Comparison of ENCODE assay signal across 26 cellular contexts in genomic region chr17:43759836-43760235, GRCh38. TPM values are rescaled to one million over a fixed set of nuclear protein-coding genes. Genes with fewer than 3 reads are reported as not detected.
DNase-seq lines count a peak whose midpoint lies in the region; ATAC-seq and TF ChIP-seq lines count a peak whose summit lies in the region.
"Had no signal": no experiment of that assay in that cellular context is flagged by ENCODE, and none has a peak within 500 bp of the region (broad histone marks: within the 10 kb centered on the region; RNA-seq: fewer than 3 reads in every experiment).

No MANE protein-coding gene starts in this region.

- intact Hi-C loops in activated T-helper 2 cell treated with anti-CD3 and anti-CD28 coated beads, Interferon-gamma antibody, Interleukin-2, Interleukin-4, amounts not matched to agents 10 μg/mL and 5 μg/mL and 100 μg/mL, durations not matched to agents 14 hours and 24 hours and 36 hours (cut with micrococcal nuclease), result loop anchor here (1.0 to 10.0 kb wide), 2 partner anchors 66 to 185 kb away; no protein-coding TSS in a partner anchor

- H3K4me2 ChIP-seq in neural progenitor cell, result peak overlapping the region; percentile 61
- H3K4me2 ChIP-seq: KMS-11, SK-N-SH had no signal

- POLR2A ChIA-PET in RWPE1 (lab: Yijun Ruan, JAX; ENCODE audit: low non-redundant PET), result interaction anchor here (0.6 kb wide), 1 partner anchor 42 kb away, joined by 6 read pairs; no protein-coding TSS in a partner anchor

- DNase-seq in H7 (peak; percentile 62), RWPE1 (ENCODE audit: low spot score) (peak; percentile 69), neural progenitor cell (ENCODE audit: low spot score) (no peak), DMS153 treated with DMSO at 0.1 percent for 48 hours (lab: John Stamatoyannopoulos, UW; ENCODE audit: unreplicated experiment) (no peak), NCI-H146 treated with DMSO at 0.1 percent for 48 hours (lab: John Stamatoyannopoulos, UW; ENCODE audit: unreplicated experiment) (no peak)
- DNase-seq in activated T-helper 2 cell treated with anti-CD3 and anti-CD28 coated beads, Interferon-gamma antibody, Interleukin-2, Interleukin-4, amounts not matched to agents 10 μg/mL and 5 μg/mL and 100 μg/mL, durations not matched to agents 14 hours and 24 hours and 36 hours (ENCODE audit: low spot score), result no peak

- no peaks in the 10 kb centered on the region for H3K9me3 ChIP-seq in neural progenitor cell (ENCODE audit: low read depth)
- H3K9me3 ChIP-seq: colonic mucosa, SK-N-SH, spleen had no signal

- H3K36me3 ChIP-seq in H7 (replicated peaks; ENCODE audit: control insufficient read depth, insufficient read depth, low read length), result no peaks in the 10 kb centered on the region
- H3K36me3 ChIP-seq in neural progenitor cell, result no peaks in the 10 kb centered on the region
- H3K36me3 ChIP-seq: brain microvascular endothelial cell, colonic mucosa, spleen had no signal

- H3K27ac ChIP-seq in RWPE1, result peak overlapping the region; percentile 43
- H3K27ac ChIP-seq in neural progenitor cell, result no peak overlapping the region
- H3K27ac ChIP-seq: brain microvascular endothelial cell, colonic mucosa, KMS-11, spleen had no signal

- H3F3A ChIP-seq in neural progenitor cell (ENCODE audit: low read depth), result peaks cover 4% of the 10 kb centered on the region

- H4K20me1 ChIP-seq in neural progenitor cell (ENCODE audit: low read depth), result no peaks in the 10 kb centered on the region

- peaks cover 40% of the 10 kb centered on the region for H3K4me1 Mint-ChIP-seq in neural progenitor cell
- no peaks in the 10 kb centered on the region for H3K4me1 Mint-ChIP-seq in activated T-helper 2 cell treated with anti-CD3 and anti-CD28 coated beads, Interferon-gamma antibody, Interleukin-2, Interleukin-4, amounts not matched to agents 10 μg/mL and 5 μg/mL and 100 μg/mL, durations not matched to agents 14 hours and 24 hours and 36 hours (ENCODE audit: low read depth)
- H3K4me1 Mint-ChIP-seq: activated CD4-positive, alpha-beta T cell treated with anti-CD3 and anti-CD28 coated beads, Interleukin-2, amount 10 ng/mL, durations not matched to agents 24 days and 14 days had no signal

- H3K27ac Mint-ChIP-seq in neural progenitor cell, result peak overlapping the region; percentile 69
- no peak overlapping the region for H3K27ac Mint-ChIP-seq in activated T-helper 2 cell treated with anti-CD3 and anti-CD28 coated beads, Interferon-gamma antibody, Interleukin-2, Interleukin-4, amounts not matched to agents 10 μg/mL and 5 μg/mL and 100 μg/mL, durations not matched to agents 14 hours and 24 hours and 36 hours
- H3K27ac Mint-ChIP-seq: activated CD4-positive, alpha-beta T cell treated with anti-CD3 and anti-CD28 coated beads, Interleukin-2, amount 10 ng/mL, durations not matched to agents 24 days and 14 days; effector memory CD8-positive, alpha-beta T cell; stimulated activated naive B cell treated with anti-CD40 and anti-IgM and Interleukin-4, amounts not matched to agents 10 μg/mL and 1 μg/mL and 100 μg/mL, for 72 hours had no signal

- H3K4me1 ChIP-seq in neural progenitor cell, result peaks cover 11% of the 10 kb centered on the region

- peaks cover 8% of the 10 kb centered on the region for H3K27me3 Mint-ChIP-seq in neural progenitor cell (ENCODE audit: insufficient read depth, low read depth)
- peaks cover 18% of the 10 kb centered on the region for H3K27me3 Mint-ChIP-seq in activated T-helper 2 cell treated with anti-CD3 and anti-CD28 coated beads, Interferon-gamma antibody, Interleukin-2, Interleukin-4, amounts not matched to agents 10 μg/mL and 5 μg/mL and 100 μg/mL, durations not matched to agents 14 hours and 24 hours and 36 hours (ENCODE audit: low read depth)

- CTCF ChIA-PET in RWPE1 (lab: Yijun Ruan, JAX), result interaction anchor here (0.5 to 7.6 kb wide), 18 partner anchors 9 to 1117 kb away, joined by 3 to 181 read pairs (median 4); partner anchors contain the start of genes CD300LG and CFAP97D1

- no peak overlapping the region for H3K4me3 ChIP-seq in H7 (ENCODE audit: insufficient read depth, low read depth, low read length)
- H3K4me3 ChIP-seq in neural progenitor cell, result peak overlapping the region; percentile 19
- H3K4me3 ChIP-seq: colonic mucosa, spleen had no signal

- no peaks in the 10 kb centered on the region for H3K79me2 ChIP-seq in neural progenitor cell (ENCODE audit: low read depth)

- no peaks in the 10 kb centered on the region for H3K9me3 Mint-ChIP-seq in neural progenitor cell
- H3K9me3 Mint-ChIP-seq in activated T-helper 2 cell treated with anti-CD3 and anti-CD28 coated beads, Interferon-gamma antibody, Interleukin-2, Interleukin-4, amounts not matched to agents 10 μg/mL and 5 μg/mL and 100 μg/mL, durations not matched to agents 14 hours and 24 hours and 36 hours, result no peaks in the 10 kb centered on the region
- H3K9me3 Mint-ChIP-seq: activated CD4-positive, alpha-beta T cell treated with anti-CD3 and anti-CD28 coated beads, Interleukin-2, amount 10 ng/mL, durations not matched to agents 24 days and 14 days; activated T-cell treated with anti-CD3 and anti-CD28 coated beads, Interleukin-2, amount 50 U/mL, for 4 hours; effector memory CD8-positive, alpha-beta T cell; stimulated activated naive B cell treated with anti-CD40 and anti-IgM and Interleukin-4, amounts not matched to agents 10 μg/mL and 1 μg/mL and 100 μg/mL, for 72 hours had no signal

- peaks cover 11% of the 10 kb centered on the region for H3K27me3 ChIP-seq in H7 (ENCODE audit: control insufficient read depth, insufficient read depth, low read length)
- peaks cover 14% of the 10 kb centered on the region for H3K27me3 ChIP-seq in neural progenitor cell

- H3K9ac ChIP-seq in neural progenitor cell, result no peak overlapping the region
- H3K9ac ChIP-seq: KMS-11, SK-N-SH had no signal

- TF ChIP-seq CTCF in RWPE1 (conservative IDR thresholded peaks at IDR 0.05; ENCODE audit: low read depth) (no peak), neural progenitor cell (IDR thresholded peaks at IDR 0.05) (no peak)

- no peaks in the 10 kb centered on the region for H3K36me3 Mint-ChIP-seq in neural progenitor cell
- H3K36me3 Mint-ChIP-seq in activated T-helper 2 cell treated with anti-CD3 and anti-CD28 coated beads, Interferon-gamma antibody, Interleukin-2, Interleukin-4, amounts not matched to agents 10 μg/mL and 5 μg/mL and 100 μg/mL, durations not matched to agents 14 hours and 24 hours and 36 hours (ENCODE audit: low read depth), result no peaks in the 10 kb centered on the region
- H3K36me3 Mint-ChIP-seq: stimulated activated naive B cell treated with anti-CD40 and anti-IgM and Interleukin-4, amounts not matched to agents 10 μg/mL and 1 μg/mL and 100 μg/mL, for 72 hours had no signal

- peak; percentile 24 for ATAC-seq in esophagus mucosa
- no peak for ATAC-seq in GM18519 (IDR thresholded peaks at IDR 0.05; ENCODE audit: low FRiP score, unreplicated experiment)

- peak overlapping the region; percentile 72 for H3K4me3 Mint-ChIP-seq in neural progenitor cell
- no peak overlapping the region for H3K4me3 Mint-ChIP-seq in activated T-helper 2 cell treated with anti-CD3 and anti-CD28 coated beads, Interferon-gamma antibody, Interleukin-2, Interleukin-4, amounts not matched to agents 10 μg/mL and 5 μg/mL and 100 μg/mL, durations not matched to agents 14 hours and 24 hours and 36 hours (ENCODE audit: low read depth)
- H3K4me3 Mint-ChIP-seq: activated CD4-positive, alpha-beta T cell treated with anti-CD3 and anti-CD28 coated beads, Interleukin-2, amount 10 ng/mL, durations not matched to agents 24 days and 14 days; activated T-cell treated with anti-CD3 and anti-CD28 coated beads, Interleukin-2, amount 50 U/mL, for 4 hours; effector memory CD8-positive, alpha-beta T cell; stimulated activated naive B cell treated with anti-CD40 and anti-IgM and Interleukin-4, amounts not matched to agents 10 μg/mL and 1 μg/mL and 100 μg/mL, for 72 hours had no signal

- no peak overlapping the region for H2AFZ ChIP-seq in neural progenitor cell (replicated peaks)

RNA-seq across cellular contexts. Expression of gene SOST, which starts 1.2 kb away (rescaled TPM):
- total RNA-seq in H7 (2014; rRNA removed; shearing (Covaris generic)), result not detected in 2 replicates
- total RNA-seq in esophagus mucosa, result not detected
- total RNA-seq in neural progenitor cell (ENCODE audit: low replicate concordance), result 0.06 TPM in 1 of 2 replicates, not detected in the other
- total RNA-seq in activated T-helper 2 cell treated with anti-CD3 and anti-CD28 coated beads, Interferon-gamma antibody, Interleukin-2, Interleukin-4, amounts not matched to agents 10 μg/mL and 5 μg/mL and 100 μg/mL, durations not matched to agents 14 hours and 24 hours and 36 hours, result not detected in 2 replicates
- total RNA-seq: activated CD4-positive, alpha-beta T cell treated with anti-CD3 and anti-CD28 coated beads, Interleukin-2, amount 10 ng/mL, durations not matched to agents 24 days and 14 days; activated T-cell treated with anti-CD3 and anti-CD28 coated beads, Interleukin-2, amount 50 U/mL, for 4 hours; colonic mucosa; fibroblast of lung; glomerular endothelial cell; kidney epithelial cell; myocyte; omental fat pad; renal cortical epithelial cell; RPMI7951; spleen; T-helper 2 cell treated with Interferon-gamma antibody and Interleukin-4, amounts not matched to agents 100 ng/mL and 5 ng/mL, for 36 hours; temporal lobe had no signal

RNA-seq across cellular contexts. Expression of gene DUSP3, which starts 18.9 kb away (rescaled TPM):
- 30.4 and 35.5 TPM in 2 replicates for total RNA-seq in H7 (2014; rRNA removed; shearing (Covaris generic))
- total RNA-seq in esophagus mucosa (36.3 TPM), neural progenitor cell (ENCODE audit: low replicate concordance) (18.2 and 20.8 TPM in 2 replicates)
- total RNA-seq in activated T-helper 2 cell treated with anti-CD3 and anti-CD28 coated beads, Interferon-gamma antibody, Interleukin-2, Interleukin-4, amounts not matched to agents 10 μg/mL and 5 μg/mL and 100 μg/mL, durations not matched to agents 14 hours and 24 hours and 36 hours, result 12.6 and 14.8 TPM in 2 replicates

RNA-seq across cellular contexts. Expression of gene CFAP97D1, which starts 20.4 kb away (rescaled TPM):
- 0.21 and 0.37 TPM in 2 replicates for total RNA-seq in H7 (2014; rRNA removed; shearing (Covaris generic))
- total RNA-seq in esophagus mucosa (not detected), neural progenitor cell (ENCODE audit: low replicate concordance) (not detected in 2 replicates)
- not detected in 2 replicates for total RNA-seq in activated T-helper 2 cell treated with anti-CD3 and anti-CD28 coated beads, Interferon-gamma antibody, Interleukin-2, Interleukin-4, amounts not matched to agents 10 μg/mL and 5 μg/mL and 100 μg/mL, durations not matched to agents 14 hours and 24 hours and 36 hours
- total RNA-seq: activated CD4-positive, alpha-beta T cell treated with anti-CD3 and anti-CD28 coated beads, Interleukin-2, amount 10 ng/mL, durations not matched to agents 24 days and 14 days; activated T-cell treated with anti-CD3 and anti-CD28 coated beads, Interleukin-2, amount 50 U/mL, for 4 hours; colonic mucosa; glomerular endothelial cell; kidney epithelial cell; myocyte; RPMI7951; T-helper 2 cell treated with Interferon-gamma antibody and Interleukin-4, amounts not matched to agents 100 ng/mL and 5 ng/mL, for 36 hours; temporal lobe had no signal

Comparison
In these comparisons a context has a peak if more than half of its experiments do, and no peak if none do; other contexts are left out.
1. DNase-seq: peak in H7 (single experiment) and RWPE1 (single experiment); none in neural progenitor cell (single experiment), activated T-helper 2 cell treated with anti-CD3 and anti-CD28 coated beads, Interferon-gamma antibody, Interleukin-2, Interleukin-4, amounts not matched to agents 10 μg/mL and 5 μg/mL and 100 μg/mL, durations not matched to agents 14 hours and 24 hours and 36 hours (single experiment), DMS153 treated with DMSO at 0.1 percent for 48 hours (single experiment) and NCI-H146 treated with DMSO at 0.1 percent for 48 hours (single experiment).